15 cellular contexts compared by ENCODE assay signal in genomic region chr17:45136846-45137560, GRCh38. TPM values are rescaled to one million over a fixed set of nuclear protein-coding genes. Genes with fewer than 3 reads are reported as not detected.
DNase-seq lines count a peak whose midpoint lies in the region; ATAC-seq, FAIRE-seq and TF ChIP-seq lines count a peak whose summit lies in the region.
"Had no signal": no experiment of that assay in that cellular context is flagged by ENCODE, and none has a peak within 500 bp of the region (broad histone marks: within the 10 kb centered on the region; RNA-seq: fewer than 3 reads in every experiment).

No MANE protein-coding gene starts in this region.

- TF ChIP-seq EP300 in H1 (IDR thresholded peaks at IDR 0.05; ENCODE audit: borderline replicate concordance in 1 of 2, low read depth in 2 of 2, low read length in 2 of 2): no peak

- no peak overlapping the region for H3K18ac ChIP-seq in H1 (ENCODE audit: extremely low read depth, low read length)

- H4K5ac ChIP-seq in H1 (ENCODE audit: insufficient read length, low read depth, low read length): no peak overlapping the region

- no peaks in the 10 kb centered on the region for H3K79me1 ChIP-seq in H1 (ENCODE audit: low read depth, low read length)

- H4K20me1 ChIP-seq in H1 (replicated peaks in 1 of 2; ENCODE audit: control insufficient read depth in 1 of 2, insufficient read depth in 2 of 2, low read length in 2 of 2): peaks cover 0 to 2% of the 10 kb centered on the region in 2 experiments

- no peak overlapping the region for H4K91ac ChIP-seq in H1 (replicated peaks; ENCODE audit: insufficient read length, low read length)

- no peak overlapping the region for H2AK5ac ChIP-seq in H1 (ENCODE audit: low read depth, low read length)

- no peaks in the 10 kb centered on the region for H3K27me3 Mint-ChIP-seq in T-helper 2 cell treated with Interferon-gamma antibody and Interleukin-4, amounts not matched to agents 5 μg/mL and 100 μg/mL, for 36 hours (ENCODE audit: low read depth)

- FAIRE-seq in H1 (lab: Jason Lieb, UNC): no peak

- no peak for TF ChIP-seq CTCF in H1 (IDR thresholded peaks at IDR 0.05; ENCODE audit: control extremely low read depth in 1 of 3, insufficient read depth in 1 of 3, low read depth in 1 of 3, low read length in 3 of 3)
- no peak for TF ChIP-seq CTCF in parathyroid adenoma (IDR thresholded peaks at IDR 0.05)

- H3K4me3 ChIP-seq in NT2/D1 (ENCODE audit: insufficient read length, low read depth): no peak overlapping the region
- no peak overlapping the region for H3K4me3 ChIP-seq in H1 (ENCODE audit: extremely low read depth in 1 of 4, insufficient read depth in 2 of 4, low read depth in 3 of 4, low read length in 4 of 4)
- H3K4me3 ChIP-seq in parathyroid adenoma (ENCODE audit: low read depth, low read length): no peak overlapping the region

- H3K36me3 Mint-ChIP-seq in T-helper 2 cell treated with Interferon-gamma antibody and Interleukin-4, amounts not matched to agents 5 μg/mL and 100 μg/mL, for 36 hours (ENCODE audit: low read depth): no peaks in the 10 kb centered on the region

- H3K4me3 Mint-ChIP-seq in T-helper 2 cell treated with Interferon-gamma antibody and Interleukin-4, amounts not matched to agents 5 μg/mL and 100 μg/mL, for 36 hours: peak overlapping the region; percentile 92

- 87% methylated on average over 8 of the region's 12 CpGs; no CpG with 5 or more reads in 1 of the 2 experiments for WGBS in H1 (ENCODE audit: extremely low coverage in 1 of 2, insufficient coverage in 1 of 2, insufficient read length in 1 of 2, insufficient replicate concordance in 2 of 2, low coverage in 1 of 2, low lambda C conversion rate in 2 of 2, missing lambda C conversion rate in 1 of 2), 2 experiments

- H4K8ac ChIP-seq in H1 (ENCODE audit: extremely low read depth, insufficient read depth, low read length): peak overlapping the region; percentile 7; the same call in 1 of the 2 replicates

- H3K27me3 ChIP-seq in NT2/D1 (ENCODE audit: insufficient read depth, insufficient read length) (no peaks in the 10 kb centered on the region), H1 (replicated peaks in 1 of 4; ENCODE audit: control insufficient read depth in 3 of 4, extremely low read depth in 1 of 4, insufficient read depth in 3 of 4, low read length in 3 of 4) (no peaks in the 10 kb centered on the region), parathyroid adenoma (ENCODE audit: control insufficient read depth, insufficient read depth, low read length) (no peaks in the 10 kb centered on the region)
- H3K27me3 ChIP-seq: heart right ventricle had no signal

- H3K4me1 Mint-ChIP-seq in T-helper 2 cell treated with Interferon-gamma antibody and Interleukin-4, amounts not matched to agents 5 μg/mL and 100 μg/mL, for 36 hours (ENCODE audit: low read depth): peaks cover 22% of the 10 kb centered on the region

- no peak overlapping the region for H3K4ac ChIP-seq in H1 (replicated peaks; ENCODE audit: insufficient read length, low read depth, low read length)

- H3K9me3 ChIP-seq in NT2/D1 (ENCODE audit: insufficient read depth, low read length) (peaks cover 17% of the 10 kb centered on the region; the same call in 1 of the 2 replicates), H1 (ENCODE audit: insufficient read depth in 2 of 2, low read depth in 1 of 2, low read length in 1 of 2) (no peaks in the 10 kb centered on the region), parathyroid adenoma (ENCODE audit: control insufficient read depth, low read length) (no peaks in the 10 kb centered on the region)
- H3K9me3 ChIP-seq: heart right ventricle had no signal

- H3K36me3 ChIP-seq in NT2/D1 (ENCODE audit: insufficient read depth, insufficient read length, low read length) (no peaks in the 10 kb centered on the region), H1 (ENCODE audit: control insufficient read depth in 2 of 4, insufficient read depth in 4 of 4, low read length in 3 of 4) (no peaks in the 10 kb centered on the region), parathyroid adenoma (ENCODE audit: control insufficient read depth, insufficient read depth, low read length) (no peaks in the 10 kb centered on the region)

- H2AFZ ChIP-seq in H1 (ENCODE audit: low read length) (no peak overlapping the region), parathyroid adenoma (no peak overlapping the region)

- peaks cover 6% of the 10 kb centered on the region for H3K23me2 ChIP-seq in H1 (ENCODE audit: low read depth, low read length)

- H3K9ac ChIP-seq in NT2/D1 (ENCODE audit: insufficient read length, low read depth) (peak overlapping the region; percentile 17), H1 (replicated peaks in 1 of 4; ENCODE audit: extremely low read depth in 1 of 4, low read depth in 3 of 4, low read length in 3 of 4) (no peak overlapping the region), parathyroid adenoma (no peak overlapping the region)

- H2BK120ac ChIP-seq in H1 (replicated peaks; ENCODE audit: low read depth, low read length): no peak overlapping the region

- no peak for TF ChIP-seq POLR2A in H1 (IDR thresholded peaks at IDR 0.05; ENCODE audit: control extremely low read depth in 1 of 2, low read depth in 2 of 2, low read length in 2 of 2)

- no peak overlapping the region for H3K23ac ChIP-seq in H1 (ENCODE audit: insufficient read length)

- POLR2A ChIA-PET in H1 (lab: Charles Lee; ENCODE audit: partially characterized antibody): interaction anchor here (1.9 to 15.8 kb wide), 3 partner anchors 12 to 61 kb away, joined by 8 to 185 read pairs (median 13); partner anchors contain the start of genes HEXIM1 and HEXIM2

- ATAC-seq in HG02623 (IDR thresholded peaks at IDR 0.05; ENCODE audit: unreplicated experiment): no peak
- ATAC-seq: heart right ventricle had no signal

- H3K79me2 ChIP-seq in H1 (ENCODE audit: control insufficient read depth in 1 of 2, insufficient read depth in 2 of 2, low read length in 2 of 2) (no peaks in the 10 kb centered on the region), parathyroid adenoma (no peaks in the 10 kb centered on the region)

- H3K14ac ChIP-seq in H1 (ENCODE audit: insufficient read length): no peak overlapping the region

- no peak for TF ChIP-seq RAD21 in H1 (IDR thresholded peaks at IDR 0.05 in 1 of 2, conservative IDR thresholded peaks at IDR 0.05 in 1 of 2; ENCODE audit: low read depth in 2 of 2, low read length in 2 of 2)

- no peak overlapping the region for H2BK15ac ChIP-seq in H1 (ENCODE audit: low read length)

- H3K9me3 Mint-ChIP-seq in T-helper 2 cell treated with Interferon-gamma antibody and Interleukin-4, amounts not matched to agents 5 μg/mL and 100 μg/mL, for 36 hours: no peaks in the 10 kb centered on the region

- DNase-seq in T-helper 2 cell treated with Interferon-gamma antibody and Interleukin-4, amounts not matched to agents 5 μg/mL and 100 μg/mL, for 36 hours (ENCODE audit: low spot score): no peak
- no peak for DNase-seq in T-helper 2 cell
- DNase-seq in NT2/D1 (ENCODE audit: low read depth, low spot score): no peak
- no peak for DNase-seq in H1 (ENCODE audit: low read depth in 1 of 2, low spot score in 2 of 2)
- no peak for DNase-seq in substantia nigra (lab: John Stamatoyannopoulos, UW)
- no peak for DNase-seq in putamen (ENCODE audit: low spot score)
- DNase-seq: activated CD4-positive, alpha-beta T cell treated with anti-CD3 and anti-CD28 coated beads for 48 hours; DMS79; H9; heart right ventricle; NCI-H1417 treated with DMSO at 0.1 percent for 48 hours; NCI-H526; SIG-M5 had no signal

- H3K56ac ChIP-seq in H1 (replicated peaks; ENCODE audit: insufficient read length, low read depth, low read length): no peak overlapping the region

- CTCF ChIA-PET in H1 (lab: Charles Lee; ENCODE audit: partially characterized antibody): interaction anchor here (1.4 to 11.7 kb wide), 7 partner anchors 14 to 119 kb away, joined by 3 to 156 read pairs (median 21); partner anchors contain the start of genes HEXIM1 and HEXIM2

- H3K4me1 ChIP-seq in NT2/D1 (ENCODE audit: insufficient read depth, insufficient read length) (peaks cover 11% of the 10 kb centered on the region), H1 (replicated peaks in 1 of 4; ENCODE audit: control insufficient read depth in 3 of 4, insufficient read depth in 4 of 4, low read length in 3 of 4) (peaks cover 0 to 5% (median 0%) of the 10 kb centered on the region in 4 experiments; a peak in 3 of 7 replicates), parathyroid adenoma (peaks cover 7% of the 10 kb centered on the region)

- H2BK20ac ChIP-seq in H1 (ENCODE audit: low read length): no peak overlapping the region

- 0 out of 2 replicates have a peak overlapping the region, but pooled peaks have one; percentile 12 for H2BK5ac ChIP-seq in H1 (ENCODE audit: low read depth, low read length)

- H3K27ac Mint-ChIP-seq in T-helper 2 cell treated with Interferon-gamma antibody and Interleukin-4, amounts not matched to agents 5 μg/mL and 100 μg/mL, for 36 hours: no peak overlapping the region
- H3K27ac Mint-ChIP-seq: H9 had no signal

- H2BK12ac ChIP-seq in H1 (ENCODE audit: low read depth, low read length): 0 out of 2 replicates have a peak overlapping the region, but pooled peaks have one; percentile 39

- H3K4me2 ChIP-seq in H1 (ENCODE audit: insufficient read depth in 1 of 2, low read depth in 2 of 2, low read length in 2 of 2) (no peak overlapping the region), parathyroid adenoma (ENCODE audit: low read length) (peak overlapping the region; percentile 50)

- H3K27ac ChIP-seq in H1 (ENCODE audit: low read depth, low read length) (no peak overlapping the region), parathyroid adenoma (no peak overlapping the region), substantia nigra (ENCODE audit: low read depth, low read length, poor library complexity, severe bottlenecking) (no peak overlapping the region)

RNA-seq across cellular contexts. Expression of gene ACBD4, which starts 1.5 kb away (rescaled TPM):
- total RNA-seq in H1 (2021; fragmentation: NEBNext Ultra II Directional; extraction: Animal tissue kit (Norgen Biotek cat#: 25700)): 9.3 and 10.7 TPM in 2 replicates
- polyA plus RNA-seq in H1 (2011; rRNA removed): 7.3 and 14.2 TPM in 2 replicates
- polyA plus RNA-seq in H1 (2011; cell fraction: cytosol; rRNA removed): 15.5 TPM
- 47.3 TPM for polyA plus RNA-seq in H1 (2011; cell fraction: nucleus; rRNA removed)
- 10.5 to 14.1 TPM (median 12.7 TPM) in 4 replicates for polyA plus RNA-seq in H1 (2012, experiment 1 of 2)
- polyA plus RNA-seq in H1 (2012, experiment 2 of 2): 9.2 TPM
- 9.3 TPM for polyA plus RNA-seq in H1 (2013, experiment 1 of 2)
- 7.3 TPM for polyA plus RNA-seq in H1 (2013, experiment 2 of 2)
- 7.1 and 7.7 TPM in 2 replicates for polyA minus RNA-seq in H1 (2011; rRNA and poly(A)+ RNA removed)
- 8.5 TPM for polyA minus RNA-seq in H1 (2011; cell fraction: cytosol; rRNA and poly(A)+ RNA removed)
- polyA minus RNA-seq in H1 (2011; cell fraction: nucleus; rRNA and poly(A)+ RNA removed): 18.7 TPM

RNA-seq across cellular contexts. Expression of gene PLCD3, which starts 4.7 kb away (rescaled TPM):
- 42.7 and 48.1 TPM in 2 replicates for total RNA-seq in H1 (2021; fragmentation: NEBNext Ultra II Directional; extraction: Animal tissue kit (Norgen Biotek cat#: 25700))
- polyA plus RNA-seq in H1 (2011; rRNA removed): 26.5 and 32.3 TPM in 2 replicates
- 24.7 TPM for polyA plus RNA-seq in H1 (2011; cell fraction: cytosol; rRNA removed)
- polyA plus RNA-seq in H1 (2011; cell fraction: nucleus; rRNA removed): 28.3 TPM
- polyA plus RNA-seq in H1 (2012, experiment 1 of 2): 21.6 to 33.0 TPM (median 28.2 TPM) in 4 replicates
- polyA plus RNA-seq in H1 (2012, experiment 2 of 2): 27.8 TPM
- polyA plus RNA-seq in H1 (2013, experiment 1 of 2): 20.4 TPM
- 20.7 TPM for polyA plus RNA-seq in H1 (2013, experiment 2 of 2)
- polyA minus RNA-seq in H1 (2011; rRNA and poly(A)+ RNA removed): 16.3 and 24.8 TPM in 2 replicates
- 18.3 TPM for polyA minus RNA-seq in H1 (2011; cell fraction: cytosol; rRNA and poly(A)+ RNA removed)
- 25.1 TPM for polyA minus RNA-seq in H1 (2011; cell fraction: nucleus; rRNA and poly(A)+ RNA removed)

RNA-seq across cellular contexts. Expression of gene HEXIM1, which starts 11.3 kb away (rescaled TPM):
- total RNA-seq in H1 (2021; fragmentation: NEBNext Ultra II Directional; extraction: Animal tissue kit (Norgen Biotek cat#: 25700)): 36.9 and 38.3 TPM in 2 replicates
- 9.1 and 11.1 TPM in 2 replicates for polyA plus RNA-seq in H1 (2011; rRNA removed)
- 14.0 TPM for polyA plus RNA-seq in H1 (2011; cell fraction: cytosol; rRNA removed)
- 10.2 TPM for polyA plus RNA-seq in H1 (2011; cell fraction: nucleus; rRNA removed)
- 16.8 to 21.8 TPM (median 20.6 TPM) in 4 replicates for polyA plus RNA-seq in H1 (2012, experiment 1 of 2)
- polyA plus RNA-seq in H1 (2012, experiment 2 of 2): 7.1 TPM
- polyA plus RNA-seq in H1 (2013, experiment 1 of 2): 18.9 TPM
- 18.6 TPM for polyA plus RNA-seq in H1 (2013, experiment 2 of 2)
- 2.5 and 3.5 TPM in 2 replicates for polyA minus RNA-seq in H1 (2011; rRNA and poly(A)+ RNA removed)
- 6.5 TPM for polyA minus RNA-seq in H1 (2011; cell fraction: cytosol; rRNA and poly(A)+ RNA removed)
- polyA minus RNA-seq in H1 (2011; cell fraction: nucleus; rRNA and poly(A)+ RNA removed): 7.7 TPM

RNA-seq across cellular contexts. Expression of gene HEXIM2, which starts 24.7 kb away (rescaled TPM):
- total RNA-seq in H1 (2021; fragmentation: NEBNext Ultra II Directional; extraction: Animal tissue kit (Norgen Biotek cat#: 25700)): 13.2 and 13.9 TPM in 2 replicates
- 7.5 and 10.6 TPM in 2 replicates for polyA plus RNA-seq in H1 (2011; rRNA removed)
- 11.8 TPM for polyA plus RNA-seq in H1 (2011; cell fraction: cytosol; rRNA removed)
- polyA plus RNA-seq in H1 (2011; cell fraction: nucleus; rRNA removed): 9.0 TPM
- polyA plus RNA-seq in H1 (2012, experiment 1 of 2): 7.8 to 13.6 TPM (median 12.5 TPM) in 4 replicates
- polyA plus RNA-seq in H1 (2012, experiment 2 of 2): 13.0 TPM
- 4.2 TPM for polyA plus RNA-seq in H1 (2013, experiment 1 of 2)
- polyA plus RNA-seq in H1 (2013, experiment 2 of 2): 4.1 TPM
- polyA minus RNA-seq in H1 (2011; rRNA and poly(A)+ RNA removed): 5.9 and 6.0 TPM in 2 replicates
- polyA minus RNA-seq in H1 (2011; cell fraction: cytosol; rRNA and poly(A)+ RNA removed): 5.0 TPM
- polyA minus RNA-seq in H1 (2011; cell fraction: nucleus; rRNA and poly(A)+ RNA removed): 5.5 TPM
